Comparison of ENCODE assay signal across 1 cellular context in the genomic region with DNA sequence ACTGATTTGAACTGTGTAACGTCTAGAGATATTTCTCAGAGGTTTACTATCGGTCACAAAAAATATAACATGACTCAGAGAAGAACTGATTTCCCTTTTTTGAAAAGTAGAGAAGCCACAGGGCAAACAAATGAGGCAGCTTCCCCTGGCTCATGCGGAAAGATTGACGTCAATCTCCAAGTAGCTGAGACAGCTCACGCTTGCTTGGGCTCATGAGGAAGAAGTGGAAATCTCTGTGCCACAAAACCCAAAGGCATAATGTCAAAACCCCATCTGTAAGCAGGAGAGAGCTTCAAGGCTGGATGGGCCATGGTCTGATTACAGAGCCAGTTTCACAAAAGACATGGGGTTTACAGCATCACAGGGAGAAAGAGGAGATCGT.
TF ChIP-seq lines count a peak whose summit lies in the region.

No MANE protein-coding gene starts in this region.

TF ChIP-seq in A549, 52 proteins besides CTCF, POLR2A, EP300 and RAD21 (continued from another document):
- TF ChIP-seq, protein P1, sequence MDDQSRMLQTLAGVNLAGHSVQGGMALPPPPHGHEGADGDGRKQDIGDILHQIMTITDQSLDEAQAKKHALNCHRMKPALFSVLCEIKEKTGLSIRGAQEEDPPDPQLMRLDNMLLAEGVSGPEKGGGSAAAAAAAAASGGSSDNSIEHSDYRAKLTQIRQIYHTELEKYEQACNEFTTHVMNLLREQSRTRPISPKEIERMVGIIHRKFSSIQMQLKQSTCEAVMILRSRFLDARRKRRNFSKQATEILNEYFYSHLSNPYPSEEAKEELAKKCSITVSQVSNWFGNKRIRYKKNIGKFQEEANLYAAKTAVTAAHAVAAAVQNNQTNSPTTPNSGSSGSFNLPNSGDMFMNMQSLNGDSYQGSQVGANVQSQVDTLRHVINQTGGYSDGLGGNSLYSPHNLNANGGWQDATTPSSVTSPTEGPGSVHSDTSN (IDR thresholded peaks at IDR 0.05): peak; percentile 65; the same call in 1 of the 2 replicates
- TF ChIP-seq HDAC2 (IDR thresholded peaks at IDR 0.05) (no peak), JUN (IDR thresholded peaks at IDR 0.05) (peak; percentile 82 to 91; a peak in 4 of 5 replicates), BCL3 (IDR thresholded peaks at IDR 0.05) (peak; percentile 70; the same call in 1 of the 3 replicates), MAFK (IDR thresholded peaks at IDR 0.05; ENCODE audit: partially characterized antibody) (peak; percentile 33), JUNB (IDR thresholded peaks at IDR 0.05) (peak; percentile 93), CEBPB (IDR thresholded peaks at IDR 0.05) (peak in 1 of 2 experiments; percentile 66; a peak in 2 of 4 replicates), SMC3 (IDR thresholded peaks at IDR 0.05) (peak; percentile 61)
